In genomic region chr9:22008662-22009562, GRCh38 we compare ENCODE assay signal across 8 cellular contexts. TPM values are rescaled to one million over a fixed set of nuclear protein-coding genes. Genes with fewer than 3 reads are reported as not detected.
DNase-seq lines count a peak whose midpoint lies in the region; ATAC-seq, FAIRE-seq and TF ChIP-seq lines count a peak whose summit lies in the region.

TSS of gene CDKN2B (minus strand) at chr9:22009305. CDS start at chr9:22008953, 352 bp downstream.

- peak within 1 kb of the TSS; percentile 93 for H3K9ac ChIP-seq in smooth muscle cell (ENCODE audit: low read depth)

- peak; percentile 93 for ATAC-seq in HG02759 (IDR thresholded peaks at IDR 0.05; ENCODE audit: unreplicated experiment)

- TF ChIP-seq CTCF in VCaP (conservative IDR thresholded peaks at IDR 0.05) (peak; percentile 99), smooth muscle cell (IDR thresholded peaks at IDR 0.05; ENCODE audit: borderline replicate concordance, insufficient read depth, poor library complexity, severe bottlenecking) (peak; percentile 99)

- DNase-seq in GM12892 (ENCODE audit: insufficient read length) (peak; percentile 82), NCI-H1694 treated with DMSO at 0.1 percent for 48 hours (lab: John Stamatoyannopoulos, UW) (peak; percentile 62), cerebellar cortex (ENCODE audit: low spot score) (peak; percentile 78), islet precursor cell (peak; percentile 99), smooth muscle cell (lab: John Stamatoyannopoulos, UW; ENCODE audit: unreplicated experiment) (peak; percentile 94)
- DNase-seq in NK-92 treated with Interleukin-12 subunit alpha and Interleukin-12 subunit beta, amount 100 ng/mL, for 24 hours (lab: John Stamatoyannopoulos, UW), result no peak

- H3F3A ChIP-seq in smooth muscle cell (ENCODE audit: low read depth), result peaks cover 16% of the 10 kb centered on the region

- H3K27me3 ChIP-seq in smooth muscle cell (ENCODE audit: low read depth), result no peaks in the 10 kb centered on the region

- FAIRE-seq in GM12892 (lab: Jason Lieb, UNC), result peak; percentile 97

- under 1% methylated on average over 80 of the region's 91 CpGs for WGBS in smooth muscle cell (ENCODE audit: low lambda C conversion rate)

- no peak; the same call in 1 of the 2 replicates for TF ChIP-seq POLR2A in GM12892 (IDR thresholded peaks at IDR 0.05; ENCODE audit: low read depth, low read length)

- peaks cover 46% of the 10 kb centered on the region for H4K20me1 ChIP-seq in smooth muscle cell (ENCODE audit: low read depth)

- H3K4me2 ChIP-seq in smooth muscle cell, result peak within 1 kb of the TSS; percentile 98

- H3K79me2 ChIP-seq in smooth muscle cell (ENCODE audit: low read depth), result peaks cover 48% of the 10 kb centered on the region

- peaks cover 8% of the 10 kb centered on the region for H3K36me3 ChIP-seq in smooth muscle cell (ENCODE audit: low read depth)

- no peaks in the 10 kb centered on the region for H3K9me3 ChIP-seq in smooth muscle cell (replicated peaks; ENCODE audit: low read depth)

- peak within 1 kb of the TSS; percentile 8 for H2AFZ ChIP-seq in smooth muscle cell (ENCODE audit: low read depth)

- H3K27ac ChIP-seq in VCaP (peak within 1 kb of the TSS; percentile 65), smooth muscle cell (ENCODE audit: low read depth) (peak within 1 kb of the TSS; percentile 81)

- H3K4me3 ChIP-seq in smooth muscle cell, result peak within 1 kb of the TSS; percentile 65

- H3K4me1 ChIP-seq in smooth muscle cell (ENCODE audit: low read depth), result peaks cover 28% of the 10 kb centered on the region

RNA-seq across cellular contexts. Expression of gene CDKN2B, which starts in this region (rescaled TPM):
- polyA plus RNA-seq in GM12892 (2012; ENCODE audit: missing spikeins), result 0.11 TPM
- total RNA-seq in smooth muscle cell, result 184 and 192 TPM in 2 replicates
- 116 and 157 TPM in 2 replicates for polyA plus RNA-seq in smooth muscle cell
